1 cellular context compared by ENCODE assay signal in genomic region chr10:97779975-97780374, GRCh38.
TF ChIP-seq lines count a peak whose summit lies in the region.

No MANE protein-coding gene starts in this region.

TF ChIP-seq in HepG2, 621 proteins besides CTCF, POLR2A, EP300 and RAD21:
- TF ChIP-seq ZNF768 (CRISPR knock-in tag; IDR thresholded peaks at IDR 0.05): peak; percentile 90
- no peak for TF ChIP-seq AGO1 (IDR thresholded peaks at IDR 0.05; ENCODE audit: low read depth, low read length, poor library complexity, severe bottlenecking)
- TF ChIP-seq ZNF234 (CRISPR knock-in tag; conservative IDR thresholded peaks at IDR 0.05): no peak
- no peak for TF ChIP-seq HIVEP1 (CRISPR knock-in tag; IDR thresholded peaks at IDR 0.05)
- no peak for TF ChIP-seq ZNF564 (CRISPR knock-in tag; IDR thresholded peaks at IDR 0.05)
- TF ChIP-seq RBM39 (IDR thresholded peaks at IDR 0.05; ENCODE audit: low read depth, low read length, poor library complexity, severe bottlenecking): no peak
